ENCODE assay signal across 1 cellular context in the genomic region with DNA sequence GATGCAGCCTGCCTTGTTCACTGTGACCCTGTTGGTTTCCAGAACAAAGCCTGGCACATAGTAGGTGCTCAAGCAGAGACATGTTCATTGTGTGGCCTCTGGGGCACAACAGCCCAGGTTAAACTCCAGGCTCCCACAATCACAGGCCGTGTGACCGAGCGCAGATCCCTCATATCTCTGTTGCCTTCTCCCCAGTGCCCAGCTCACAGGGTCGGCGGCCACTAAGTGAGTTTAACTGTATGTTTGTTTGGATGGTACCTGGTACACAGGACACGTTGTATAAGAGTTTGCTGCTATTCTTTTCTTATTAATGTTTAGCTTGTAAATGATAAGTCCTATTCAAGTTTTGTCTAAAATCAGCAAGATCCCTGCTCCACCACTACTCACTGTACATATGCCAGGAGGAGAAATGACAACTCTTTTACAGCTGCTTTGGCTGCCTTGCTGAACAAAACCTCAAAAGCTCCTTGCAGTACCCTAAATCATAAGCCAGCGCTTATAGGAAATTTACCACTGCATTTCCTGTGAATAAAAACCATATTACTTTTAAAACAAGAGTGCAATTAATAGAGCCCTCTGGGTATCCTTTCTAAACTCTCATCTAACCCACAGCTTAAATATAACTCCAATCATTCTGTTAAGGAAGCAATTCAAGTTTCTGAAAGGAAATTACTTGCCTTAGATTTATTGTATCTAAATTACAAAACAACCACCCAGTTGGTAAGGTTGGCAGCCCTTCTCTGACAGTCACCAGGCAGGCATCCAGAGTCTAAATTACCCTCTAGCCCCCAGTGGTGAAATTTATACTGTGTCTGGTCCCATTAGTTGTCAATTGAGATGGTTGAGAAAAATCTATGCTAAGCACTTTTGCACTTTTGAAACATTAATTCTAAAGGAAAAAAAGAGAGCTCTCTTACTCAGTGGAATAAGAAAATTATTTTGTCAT.
TF ChIP-seq lines count a peak whose summit lies in the region.

No MANE protein-coding gene starts in this region.

TF ChIP-seq in SK-N-SH, 30 proteins besides CTCF, POLR2A, EP300 and RAD21 (continued from another document):
- TF ChIP-seq PBX3 (IDR thresholded peaks at IDR 0.05) (no peak), MXI1 (IDR thresholded peaks at IDR 0.05; ENCODE audit: low read depth, low read length) (no peak), POLR2AphosphoS5 (IDR thresholded peaks at IDR 0.05; ENCODE audit: low read depth, low read length) (no peak), RFX5 (IDR thresholded peaks at IDR 0.05; ENCODE audit: low read length) (no peak)
- TF ChIP-seq, protein P1, sequence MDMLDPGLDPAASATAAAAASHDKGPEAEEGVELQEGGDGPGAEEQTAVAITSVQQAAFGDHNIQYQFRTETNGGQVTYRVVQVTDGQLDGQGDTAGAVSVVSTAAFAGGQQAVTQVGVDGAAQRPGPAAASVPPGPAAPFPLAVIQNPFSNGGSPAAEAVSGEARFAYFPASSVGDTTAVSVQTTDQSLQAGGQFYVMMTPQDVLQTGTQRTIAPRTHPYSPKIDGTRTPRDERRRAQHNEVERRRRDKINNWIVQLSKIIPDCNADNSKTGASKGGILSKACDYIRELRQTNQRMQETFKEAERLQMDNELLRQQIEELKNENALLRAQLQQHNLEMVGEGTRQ (IDR thresholded peaks at IDR 0.05; ENCODE audit: borderline replicate concordance, low read depth, low read length): no peak
